In genomic region chr1:8540266-8540926, GRCh38 we compare ENCODE assay signal across 9 cellular contexts.
A peak's percentile ranks its signal among the peaks of the same experiment; 100 is the strongest.
DNase-seq lines count a peak whose midpoint lies in the region; ATAC-seq, FAIRE-seq and TF ChIP-seq lines count a peak whose summit lies in the region.
"Had no signal": no experiment of that assay in that cellular context is flagged by ENCODE, and none has a peak within 500 bp of the region (broad histone marks: within the 10 kb centered on the region; RNA-seq: fewer than 3 reads in every experiment).

No MANE protein-coding gene starts in this region.

- peaks cover 17 to 99% (median 80%) of the 10 kb centered on the region in 11 experiments; a peak in 20 of 22 replicates for H4K20me1 ChIP-seq in BLaER1 treated with 17β-estradiol and CSF1 and Interleukin-3, amounts not matched to agents 10 nM and 100 nM
- H4K20me1 ChIP-seq in OCI-LY7 (ENCODE audit: insufficient read depth, low read length) (no peaks in the 10 kb centered on the region), osteoblast (ENCODE audit: insufficient read depth, low read length) (no peaks in the 10 kb centered on the region)

- H3K27me3 ChIP-seq in BLaER1 treated with 17β-estradiol and CSF1 and Interleukin-3, amounts not matched to agents 10 nM and 100 nM = no peaks in the 10 kb centered on the region
- H3K27me3 ChIP-seq in osteoblast (ENCODE audit: insufficient read depth, low read length) = no peaks in the 10 kb centered on the region
- H3K27me3 ChIP-seq: SJCRH30 had no signal

- no peaks in the 10 kb centered on the region for H3K9me2 ChIP-seq in OCI-LY7 (ENCODE audit: insufficient read depth, low read length)

- no peak for ATAC-seq in HG02981 (IDR thresholded peaks at IDR 0.05; ENCODE audit: unreplicated experiment)

- no peak for TF ChIP-seq CTCF in OCI-LY7 (conservative IDR thresholded peaks at IDR 0.05; ENCODE audit: low read length)
- no peak for TF ChIP-seq CTCF in osteoblast (IDR thresholded peaks at IDR 0.05; ENCODE audit: extremely low read depth, low read depth, low read length)

- H3K4me1 ChIP-seq in BLaER1 treated with 17β-estradiol and CSF1 and Interleukin-3, amounts not matched to agents 10 nM and 100 nM = peaks cover 18 to 34% (median 26%) of the 10 kb centered on the region in 10 experiments
- H3K4me1 ChIP-seq in OCI-LY7 (ENCODE audit: insufficient read depth, low read length, poor library complexity, severe bottlenecking) (peaks cover 77% of the 10 kb centered on the region), osteoblast (ENCODE audit: insufficient read depth, low read length) (peaks cover 12% of the 10 kb centered on the region)
- H3K4me1 ChIP-seq: SJCRH30 had no signal

- intact Hi-C loops in OCI-LY7 (cut with micrococcal nuclease; ENCODE audit: unreplicated experiment) = no loop called here

- FAIRE-seq in endometrium (lab: Jason Lieb, UNC) = peak; percentile 97
- no peak for FAIRE-seq in GM12891 (lab: Jason Lieb, UNC)

- H2AFZ ChIP-seq in OCI-LY7 (ENCODE audit: low read length) (peak overlapping the region; percentile 15; the same call in 1 of the 2 replicates), osteoblast (ENCODE audit: low read length) (no peak overlapping the region)

- peak overlapping the region; percentile 6 to 70 (median 63); a peak in 18 of 22 replicates for H3K4me2 ChIP-seq in BLaER1 treated with 17β-estradiol and CSF1 and Interleukin-3, amounts not matched to agents 10 nM and 100 nM
- peak overlapping the region; percentile 46 for H3K4me2 ChIP-seq in OCI-LY7 (ENCODE audit: low read length)
- H3K4me2 ChIP-seq in osteoblast (ENCODE audit: insufficient read depth, low read length) = no peak overlapping the region

- peaks cover 6 to 16% (median 12%) of the 10 kb centered on the region in 11 experiments; a peak in 18 of 22 replicates for H3K9me3 ChIP-seq in BLaER1 treated with 17β-estradiol and CSF1 and Interleukin-3, amounts not matched to agents 10 nM and 100 nM (replicated peaks in 1 of 11)
- H3K9me3 ChIP-seq in OCI-LY7 (ENCODE audit: low read length) (peaks cover 23% of the 10 kb centered on the region), osteoblast (ENCODE audit: low read depth, low read length) (no peaks in the 10 kb centered on the region)

- H3K9ac ChIP-seq in BLaER1 treated with 17β-estradiol and CSF1 and Interleukin-3, amounts not matched to agents 10 nM and 100 nM = no peak overlapping the region

- CTCF ChIA-PET in OCI-LY7 (lab: Charles Lee; ENCODE audit: unreplicated experiment) = no interaction called here

- no TSS peak for BruUV-seq in OCI-LY7 (replicated peaks; lab: Mats Ljungman, UMichigan)

- no peak for DNase-seq in OCI-LY7 (ENCODE audit: low spot score)
- DNase-seq in osteoblast (ENCODE audit: insufficient read length, low spot score, missing footprints) = no peak
- DNase-seq in medulla oblongata (ENCODE audit: extremely low spot score) = no peak
- no peak for DNase-seq in GM12891 (ENCODE audit: insufficient read length, low spot score)
- no peak for DNase-seq in NCI-H1048 (lab: John Stamatoyannopoulos, UW)
- DNase-seq: SJCRH30 had no signal

- POLR2A ChIA-PET in OCI-LY7 (lab: Charles Lee) = interaction anchor here (0.6 to 1.0 kb wide), 2 partner anchors 29 to 30 kb away, joined by 3 to 4 read pairs; no protein-coding TSS in a partner anchor

- H3K27ac ChIP-seq in BLaER1 treated with 17β-estradiol and CSF1 and Interleukin-3, amounts not matched to agents 10 nM and 100 nM = peak overlapping the region in 1 of 11 experiments; percentile 10; a peak in 1 of 22 replicates
- H3K27ac ChIP-seq in OCI-LY7 (ENCODE audit: low read depth, low read length, poor library complexity, severe bottlenecking) (peak overlapping the region; percentile 45), osteoblast (ENCODE audit: low read depth, low read length) (peak overlapping the region; percentile 62)
- H3K27ac ChIP-seq: SJCRH30 had no signal

- H3K79me2 ChIP-seq in OCI-LY7 (ENCODE audit: insufficient read depth, low read depth, low read length) = peaks cover 9% of the 10 kb centered on the region; the same call in 1 of the 2 replicates
- peaks cover 8% of the 10 kb centered on the region for H3K79me2 ChIP-seq in osteoblast (ENCODE audit: insufficient read depth, low read length)

- TF ChIP-seq POLR2A in GM12891 (IDR thresholded peaks at IDR 0.05; ENCODE audit: low read depth, low read length) = no peak

- H3K36me3 ChIP-seq in BLaER1 treated with 17β-estradiol and CSF1 and Interleukin-3, amounts not matched to agents 10 nM and 100 nM = peaks cover 52 to 100% (median 80%) of the 10 kb centered on the region in 11 experiments
- H3K36me3 ChIP-seq in OCI-LY7 (ENCODE audit: insufficient read depth, low read length) = peaks cover 42% of the 10 kb centered on the region
- peaks cover 13% of the 10 kb centered on the region for H3K36me3 ChIP-seq in osteoblast (ENCODE audit: insufficient read depth, low read length)
- H3K36me3 ChIP-seq: SJCRH30 had no signal

- H3K4me3 ChIP-seq in BLaER1 treated with 17β-estradiol and CSF1 and Interleukin-3, amounts not matched to agents 10 nM and 100 nM = no peak overlapping the region
- H3K4me3 ChIP-seq in OCI-LY7 (ENCODE audit: low read depth, low read length, poor library complexity, severe bottlenecking) (no peak overlapping the region), osteoblast (ENCODE audit: insufficient read depth, low read length) (no peak overlapping the region)
- H3K4me3 ChIP-seq: SJCRH30 had no signal

TF ChIP-seq in GM12891, 5 proteins besides CTCF, POLR2A, EP300 and RAD21:
- TF ChIP-seq POLR2AphosphoS5 (IDR thresholded peaks at IDR 0.05; ENCODE audit: low read depth, low read length) = no peak
TF ChIP-seq in GM12891: peak in this region for 0.
